In the genomic region with DNA sequence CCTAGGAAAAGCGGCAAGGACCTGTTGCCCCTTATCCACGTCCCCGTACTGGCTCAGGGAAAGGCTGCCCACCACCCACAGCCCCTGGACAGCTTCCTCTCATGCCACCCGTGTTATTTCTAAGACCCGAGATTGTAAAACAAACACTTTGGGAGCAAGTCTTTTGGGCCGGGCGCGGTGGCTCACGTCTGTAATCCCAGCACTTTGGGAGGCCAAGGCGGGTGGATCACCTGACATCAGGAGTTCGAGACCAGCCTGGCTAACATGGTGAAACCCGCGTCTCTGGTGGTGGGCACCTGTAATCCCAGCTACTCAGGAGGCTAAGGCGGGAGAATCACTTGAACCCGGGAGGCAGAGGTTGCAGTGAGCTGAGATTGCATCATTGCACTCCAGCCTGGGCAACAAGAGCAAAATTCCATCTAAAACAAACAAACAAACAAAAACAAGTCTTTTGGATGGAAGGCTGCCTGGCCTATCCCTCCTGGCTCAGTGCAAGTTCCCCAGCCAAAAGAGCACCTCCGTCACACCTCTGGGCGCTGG, we compare ENCODE assay signal across 9 cellular contexts. TPM values are rescaled to one million over a fixed set of nuclear protein-coding genes. Genes with fewer than 3 reads are reported as not detected.
DNase-seq lines count a peak whose midpoint lies in the region; ATAC-seq and TF ChIP-seq lines count a peak whose summit lies in the region.
"Not testable (repeated sequence)": the region's sequence is repeated elsewhere in the genome, so short reads cannot be mapped to it uniquely, and the experiment has no call there.
"Had no signal": no experiment of that assay in that cellular context is flagged by ENCODE, and none has a peak within 500 bp of the region (broad histone marks: within the 10 kb centered on the region; RNA-seq: fewer than 3 reads in every experiment).

No MANE protein-coding gene starts in this region.

- not testable (repeated sequence) for H3K4me1 ChIP-seq in PC-3 (ENCODE audit: insufficient read depth, low read length); colonic mucosa; muscle layer of duodenum (ENCODE audit: control insufficient read depth in 1 of 2, insufficient read depth in 2 of 2, low read length in 2 of 2); gastrocnemius medialis; vagina
- peaks cover 0 to 13% (median 5%) of the 10 kb centered on the region in 12 donors for H3K4me1 ChIP-seq in heart left ventricle

- H3K27me3 ChIP-seq in PC-3 (ENCODE audit: low read length); vagina: not testable (repeated sequence)
- peaks cover 11% of the 10 kb centered on the region for H3K27me3 ChIP-seq in colonic mucosa
- peaks cover 0 to 29% (median 13%) of the 10 kb centered on the region in 9 donors for H3K27me3 ChIP-seq in heart left ventricle
- peaks cover 11% of the 10 kb centered on the region for H3K27me3 ChIP-seq in muscle layer of duodenum (ENCODE audit: low read depth, low read length)
- H3K27me3 ChIP-seq in gastrocnemius medialis, result peaks cover 10 to 23% (median 14%) of the 10 kb centered on the region in 3 donors

- peak overlapping the region; percentile 79 for H3K4me2 ChIP-seq in PC-3 (ENCODE audit: low read length)

- H3K27ac ChIP-seq in PC-3 (ENCODE audit: low read length); colonic mucosa; heart left ventricle; muscle layer of duodenum (ENCODE audit: low read length); gastrocnemius medialis; vagina: not testable (repeated sequence)

- TF ChIP-seq CTCF in PC-3 (conservative IDR thresholded peaks at IDR 0.05; ENCODE audit: low read depth, low read length); colonic mucosa (IDR thresholded peaks at IDR 0.05); heart left ventricle (IDR thresholded peaks at IDR 0.05); gastrocnemius medialis (IDR thresholded peaks at IDR 0.05 in 4 of 5, conservative IDR thresholded peaks at IDR 0.05 in 1 of 5); vagina (IDR thresholded peaks at IDR 0.05): not testable (repeated sequence)

- not testable (repeated sequence) for H4K20me1 ChIP-seq in PC-3 (ENCODE audit: low read length)

- 63 to 84% (median 68%) methylated on average over 11 to 17 of the region's 17 CpGs for WGBS in heart left ventricle, 4 donors

- peak overlapping the region; percentile 61 for H3K4me3 Mint-ChIP-seq in activated T-cell treated with anti-CD3 and anti-CD28 coated beads, Interleukin-2, amount 50 U/mL, for 4 hours

- not testable (repeated sequence) for TF ChIP-seq POLR2A in heart left ventricle (IDR thresholded peaks at IDR 0.05); gastrocnemius medialis (IDR thresholded peaks at IDR 0.05); vagina (IDR thresholded peaks at IDR 0.05)

- H3K4me1 Mint-ChIP-seq in activated T-cell treated with anti-CD3 and anti-CD28 coated beads, Interleukin-2, amount 50 U/mL, for 4 hours (ENCODE audit: low read depth), result not testable (repeated sequence)

- CTCF ChIA-PET in PC-3 (lab: Charles Lee), result not testable (repeated sequence)

- H2AFZ ChIP-seq in PC-3 (ENCODE audit: low read length), result peak overlapping the region; percentile 81

- intact Hi-C loops in PC-3 (cut with micrococcal nuclease); colonic mucosa (cut with DNase I); heart left ventricle (cut with DNase I); gastrocnemius medialis (cut with DNase I; ENCODE audit: low total_unique reads); vagina (cut with DNase I): not testable (repeated sequence)

- in situ Hi-C loops in gastrocnemius medialis (cut with MboI; ENCODE audit: low sequenced_read_pairs in 4 of 4), result loop anchor here in 1 of 4 donors (25.0 kb wide), 1 partner anchor 644 kb away; no protein-coding TSS in a partner anchor

- H3K9me3 ChIP-seq in PC-3 (ENCODE audit: low read length); colonic mucosa; heart left ventricle; muscle layer of duodenum (ENCODE audit: control insufficient read depth in 1 of 2, low read length in 2 of 2); gastrocnemius medialis; vagina: not testable (repeated sequence)

- not testable (repeated sequence) for H3K9me3 Mint-ChIP-seq in activated T-cell treated with anti-CD3 and anti-CD28 coated beads, Interleukin-2, amount 50 U/mL, for 4 hours

- not testable (repeated sequence) for H3K36me3 Mint-ChIP-seq in activated T-cell treated with anti-CD3 and anti-CD28 coated beads, Interleukin-2, amount 50 U/mL, for 4 hours (ENCODE audit: insufficient read depth)

- H3K4me3 ChIP-seq in PC-3 (ENCODE audit: low read length), result peak overlapping the region; percentile 55; the same call in 1 of the 2 replicates
- peak overlapping the region; percentile 34 for H3K4me3 ChIP-seq in colonic mucosa
- peak overlapping the region in 11 of 12 donors; percentile 11 to 64 (median 44) for H3K4me3 ChIP-seq in heart left ventricle
- H3K4me3 ChIP-seq in muscle layer of duodenum (ENCODE audit: low read depth in 1 of 2, low read length in 2 of 2), result peak overlapping the region; percentile 3 to 48
- peak overlapping the region; percentile 40 to 51 (median 46) for H3K4me3 ChIP-seq in gastrocnemius medialis
- H3K4me3 ChIP-seq in vagina, result peak overlapping the region; percentile 43 to 65

- H3F3A ChIP-seq in PC-3 (ENCODE audit: low read length, unreplicated experiment), result not testable (repeated sequence)

- BruUV-seq in PC-3 (replicated peaks; lab: Mats Ljungman, UMichigan), result not testable (repeated sequence)

- not testable (repeated sequence) for ATAC-seq in PC-3; activated T-cell treated with anti-CD3 and anti-CD28 coated beads, Interleukin-2, amount 50 U/mL, for 4 hours; heart left ventricle; gastrocnemius medialis

- POLR2A ChIA-PET in PC-3 (lab: Charles Lee; ENCODE audit: unreplicated experiment), result interaction anchor here (0.6 kb wide), 1 partner anchor 635 kb away, joined by 4 read pairs; no protein-coding TSS in a partner anchor

- H3K9ac ChIP-seq in PC-3 (ENCODE audit: low read length); colonic mucosa (ENCODE audit: low read depth in 2 of 2, low read length in 2 of 2): not testable (repeated sequence)

- not testable (repeated sequence) for H3K79me2 ChIP-seq in PC-3 (ENCODE audit: low read length)

- not testable (repeated sequence) for H3K36me3 ChIP-seq in PC-3 (ENCODE audit: low read depth, low read length); colonic mucosa; heart left ventricle; muscle layer of duodenum (ENCODE audit: control insufficient read depth in 1 of 2, insufficient read depth in 2 of 2, low read length in 2 of 2); gastrocnemius medialis; vagina

- H3K9me2 ChIP-seq in PC-3 (replicated peaks; ENCODE audit: low read length), result not testable (repeated sequence)

- peaks cover 20% of the 10 kb centered on the region for H3K27me3 Mint-ChIP-seq in activated T-cell treated with anti-CD3 and anti-CD28 coated beads, Interleukin-2, amount 50 U/mL, for 4 hours (ENCODE audit: low read depth)

- DNase-seq in ELF-1 (ENCODE audit: low read depth, low spot score), result peak; percentile 3
- not testable (repeated sequence) for DNase-seq in PC-3; activated T-cell treated with anti-CD3 and anti-CD28 coated beads, Interleukin-2, amount 50 U/mL, for 4 hours; colonic mucosa; gastrocnemius medialis; vagina (ENCODE audit: extremely low spot score in 2 of 2)
- peak in 1 of 5 donors; percentile 32 for DNase-seq in heart left ventricle

RNA-seq across cellular contexts. Expression of gene KIF17, which starts 0.6 kb away (rescaled TPM):
- total RNA-seq in PC-3 (2014; rRNA removed) (0.33 and 2.8 TPM in 2 replicates), colonic mucosa (1 to 10 TPM in 1 of 2 donors, under 1 TPM in 1; 0.27 to 1.4 TPM), heart left ventricle (1 to 10 TPM; 1.6 to 9.3 (median 3.2) TPM), gastrocnemius medialis (1 to 10 TPM; 2.6 to 3.8 (median 3.0) TPM), vagina (2.5 TPM)
- total RNA-seq in activated T-cell treated with anti-CD3 and anti-CD28 coated beads, Interleukin-2, amount 50 U/mL, for 4 hours, result not detected
- polyA plus RNA-seq in heart left ventricle, result 1 to 10 TPM; 3.4 to 7.2 TPM

RNA-seq across cellular contexts. Expression of gene SH2D5, which starts 14.1 kb away (rescaled TPM):
- total RNA-seq in PC-3 (2014; rRNA removed) (7.1 and 11.2 TPM in 2 replicates), colonic mucosa (under 1 TPM in 1 of 2 donors, not detected in 1; 0.12 TPM), heart left ventricle (under 1 TPM in 2 of 9 donors, not detected in 7; 0.30 to 0.67 TPM), gastrocnemius medialis (under 1 TPM in 1 of 4 donors, not detected in 3; 0.53 TPM), vagina (not detected)
- 1 to 10 TPM; 1.0 to 2.1 (median 1.1) TPM for total RNA-seq in activated T-cell treated with anti-CD3 and anti-CD28 coated beads, Interleukin-2, amount 50 U/mL, for 4 hours
- polyA plus RNA-seq in heart left ventricle, result 10 to 100 TPM in 1 of 2 donors, not detected in 1; 12.4 TPM
- total RNA-seq: Right ventricle myocardium inferior had no signal

RNA-seq across cellular contexts. Expression of gene DDOST, which starts 57.2 kb away (rescaled TPM):
- total RNA-seq in PC-3 (2014; rRNA removed) (334 and 357 TPM in 2 replicates), colonic mucosa (100 to 1,000 TPM; 233 to 364 TPM), heart left ventricle (100 to 1,000 TPM; 110 to 175 (median 128) TPM), gastrocnemius medialis (100 to 1,000 TPM in 2 of 4 donors, 10 to 100 TPM in 2; 63.0 to 110 (median 99.8) TPM), vagina (84.5 TPM)
- 100 to 1,000 TPM; 242 to 285 (median 270) TPM for total RNA-seq in activated T-cell treated with anti-CD3 and anti-CD28 coated beads, Interleukin-2, amount 50 U/mL, for 4 hours
- polyA plus RNA-seq in heart left ventricle, result 100 to 1,000 TPM in 1 of 2 donors, 10 to 100 TPM in 1; 88.9 to 211 TPM
